12 cellular contexts compared by ENCODE assay signal in the genomic region with DNA sequence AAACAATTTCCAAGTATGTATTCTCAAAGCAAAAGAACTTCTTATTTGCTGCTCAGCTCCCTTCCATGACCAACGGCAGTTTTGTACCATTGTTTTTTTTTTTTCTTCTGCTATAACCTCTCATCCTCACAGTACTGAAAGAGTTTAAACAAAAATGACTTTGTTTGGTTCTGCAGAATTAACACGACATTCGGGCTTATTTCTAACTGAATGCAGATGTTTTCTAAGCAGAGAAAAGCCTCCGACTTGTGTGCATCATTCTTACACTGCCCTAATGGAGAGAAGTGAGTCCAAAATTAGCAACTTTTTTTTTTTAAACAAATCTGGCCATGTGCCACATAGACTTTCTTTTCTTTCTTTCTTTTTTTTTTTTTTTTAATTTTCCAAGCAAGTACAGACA.
"Had no signal": no experiment of that assay in that cellular context is flagged by ENCODE, and none has a peak within 500 bp of the region (broad histone marks: within the 10 kb centered on the region; RNA-seq: fewer than 3 reads in every experiment).

No MANE protein-coding gene starts in this region.

- H3K27me3 Mint-ChIP-seq: activated CD4-positive, alpha-beta T cell treated with anti-CD3 and anti-CD28 coated beads, Interleukin-2, amount 10 ng/mL, durations not matched to agents 24 days and 14 days; activated CD8-positive, alpha-beta T cell treated with anti-CD3 and anti-CD28 coated beads for 36 hours; activated naive CD4-positive, alpha-beta T cell treated with anti-CD3 and anti-CD28 coated beads, Interleukin-2, amount 10 ng/mL, durations not matched to agents 7 days and 5 days; activated naive CD8-positive, alpha-beta T cell treated with anti-CD3 and anti-CD28 coated beads, Interleukin-2, amount 50 U/mL, for 24 hours had no signal

- ATAC-seq: activated CD8-positive, alpha-beta T cell treated with anti-CD3 and anti-CD28 coated beads for 36 hours; activated naive CD8-positive, alpha-beta T cell treated with anti-CD3 and anti-CD28 coated beads, Interleukin-2, amount 50 U/mL, for 24 hours; activated T-cell treated with anti-CD3 and anti-CD28 coated beads, Interleukin-2, amount 50 U/mL, for 4 hours; left lung had no signal

- H3K27ac Mint-ChIP-seq: activated CD4-positive, alpha-beta T cell treated with anti-CD3 and anti-CD28 coated beads, Interleukin-2, amount 10 ng/mL, durations not matched to agents 24 days and 14 days; activated CD8-positive, alpha-beta T cell treated with anti-CD3 and anti-CD28 coated beads for 36 hours; activated naive CD4-positive, alpha-beta T cell treated with anti-CD3 and anti-CD28 coated beads, Interleukin-2, amount 10 ng/mL, durations not matched to agents 7 days and 5 days; activated naive CD8-positive, alpha-beta T cell treated with anti-CD3 and anti-CD28 coated beads, Interleukin-2, amount 50 U/mL, for 24 hours; T-helper 2 cell treated with Interferon-gamma antibody and Interleukin-4, amounts not matched to agents 5 μg/mL and 100 μg/mL, for 36 hours had no signal

- H3K9me3 Mint-ChIP-seq: activated CD4-positive, alpha-beta T cell treated with anti-CD3 and anti-CD28 coated beads, Interleukin-2, amount 10 ng/mL, durations not matched to agents 24 days and 14 days; activated CD8-positive, alpha-beta T cell treated with anti-CD3 and anti-CD28 coated beads for 36 hours; activated naive CD4-positive, alpha-beta T cell treated with anti-CD3 and anti-CD28 coated beads, Interleukin-2, amount 10 ng/mL, durations not matched to agents 7 days and 5 days; activated naive CD8-positive, alpha-beta T cell treated with anti-CD3 and anti-CD28 coated beads, Interleukin-2, amount 50 U/mL, for 24 hours; activated T-cell treated with anti-CD3 and anti-CD28 coated beads, Interleukin-2, amount 50 U/mL, for 4 hours; T-helper 2 cell treated with Interferon-gamma antibody and Interleukin-4, amounts not matched to agents 5 μg/mL and 100 μg/mL, for 36 hours had no signal

- DNase-seq: activated CD4-positive, alpha-beta T cell treated with anti-CD3 and anti-CD28 coated beads, Interleukin-2, amount 10 ng/mL, durations not matched to agents 24 days and 14 days; activated CD8-positive, alpha-beta T cell treated with anti-CD3 and anti-CD28 coated beads for 36 hours; activated naive CD4-positive, alpha-beta T cell treated with anti-CD3 and anti-CD28 coated beads, Interleukin-2, amount 10 ng/mL, durations not matched to agents 7 days and 5 days; activated naive CD8-positive, alpha-beta T cell treated with anti-CD3 and anti-CD28 coated beads, Interleukin-2, amount 50 U/mL, for 24 hours; activated T-cell treated with anti-CD3 and anti-CD28 coated beads, Interleukin-2, amount 50 U/mL, for 4 hours; aorta; brain microvascular endothelial cell; left lung; stimulated activated CD4-positive, alpha-beta T cell treated with anti-CD3 and anti-CD28 coated beads, Interleukin-1b, Interleukin-23, amount 100 ng/mL, for 48 hours; stimulated activated naive CD4-positive, alpha-beta T cell treated with Interleukin-2 at 50 U/mL for 16 hours; thyroid gland had no signal

- H3K4me3 Mint-ChIP-seq: activated CD4-positive, alpha-beta T cell treated with anti-CD3 and anti-CD28 coated beads, Interleukin-2, amount 10 ng/mL, durations not matched to agents 24 days and 14 days; activated CD8-positive, alpha-beta T cell treated with anti-CD3 and anti-CD28 coated beads for 36 hours; activated naive CD4-positive, alpha-beta T cell treated with anti-CD3 and anti-CD28 coated beads, Interleukin-2, amount 10 ng/mL, durations not matched to agents 7 days and 5 days; activated naive CD8-positive, alpha-beta T cell treated with anti-CD3 and anti-CD28 coated beads, Interleukin-2, amount 50 U/mL, for 24 hours; activated T-cell treated with anti-CD3 and anti-CD28 coated beads, Interleukin-2, amount 50 U/mL, for 4 hours; T-helper 2 cell treated with Interferon-gamma antibody and Interleukin-4, amounts not matched to agents 5 μg/mL and 100 μg/mL, for 36 hours had no signal

- H3K36me3 Mint-ChIP-seq: activated naive CD4-positive, alpha-beta T cell treated with anti-CD3 and anti-CD28 coated beads, Interleukin-2, amount 10 ng/mL, durations not matched to agents 7 days and 5 days had no signal
